Comparison of ENCODE assay signal across 18 cellular contexts in genomic region chr16:13083687-13084086, GRCh38.
"Had no signal": no experiment of that assay in that cellular context is flagged by ENCODE, and none has a peak within 500 bp of the region (broad histone marks: within the 10 kb centered on the region; RNA-seq: fewer than 3 reads in every experiment).

No MANE protein-coding gene starts in this region.

- H3K27me3 Mint-ChIP-seq: activated B cell treated with CpG ODN at 0.5 μM for 24 hours; activated CD4-positive, alpha-beta T cell treated with anti-CD3 and anti-CD28 coated beads, Interleukin-2, amount 10 ng/mL, durations not matched to agents 7 days and 5 days; activated naive CD8-positive, alpha-beta T cell treated with anti-CD3 and anti-CD28 coated beads, Interleukin-2, amount 50 U/mL, for 24 hours; activated T-helper 17 cell treated with anti-CD3 and anti-CD28 coated beads, Interleukin-2, amount 50 U/mL, for 72 hours had no signal

- H3K27ac ChIP-seq: ascending aorta, ovary had no signal

- H3K9me3 ChIP-seq: ascending aorta, ovary had no signal

- H3K36me3 ChIP-seq: ascending aorta, ovary had no signal

- H3K27ac Mint-ChIP-seq: activated B cell treated with CpG ODN at 0.5 μM for 24 hours; activated CD4-positive, alpha-beta T cell treated with anti-CD3 and anti-CD28 coated beads, Interleukin-2, amount 10 ng/mL, durations not matched to agents 7 days and 5 days; activated naive CD4-positive, alpha-beta T cell treated with anti-CD3 and anti-CD28 coated beads for 36 hours; activated naive CD8-positive, alpha-beta T cell treated with anti-CD3 and anti-CD28 coated beads, Interleukin-2, amount 50 U/mL, for 24 hours; activated T-helper 17 cell treated with anti-CD3 and anti-CD28 coated beads, Interleukin-2, amount 50 U/mL, for 72 hours; immature natural killer cell; stimulated activated effector memory CD8-positive, alpha-beta T cell treated with anti-CD3 and anti-CD28 coated beads, Interleukin-12 subunit alpha, Interleukin-12 subunit beta, amount 100 ng/mL, for 72 hours; T-helper 1 cell treated with Interleukin-12 subunit alpha and Interleukin-12 subunit beta and Interleukin-4 antibody, amounts not matched to agents 30 μg/mL and 1 μg/mL, for 36 hours had no signal

- H3K27me3 ChIP-seq: ascending aorta, ovary had no signal

- DNase-seq: activated B cell treated with CpG ODN at 0.5 μM for 24 hours; activated CD4-positive, alpha-beta T cell treated with anti-CD3 and anti-CD28 coated beads, Interleukin-2, amount 10 ng/mL, durations not matched to agents 7 days and 5 days; activated naive CD4-positive, alpha-beta T cell treated with anti-CD3 and anti-CD28 coated beads for 36 hours; activated naive CD8-positive, alpha-beta T cell treated with anti-CD3 and anti-CD28 coated beads, Interleukin-2, amount 50 U/mL, for 24 hours; central memory CD4-positive, alpha-beta T cell; cortex of kidney; effector CD4-positive, alpha-beta T cell; foreskin fibroblast; immature natural killer cell; left cardiac atrium; midbrain; ovary; stimulated activated CD4-positive, alpha-beta T cell treated with anti-CD3 and anti-CD28 coated beads, Interleukin-12 subunit alpha, Interleukin-12 subunit beta, amount 100 ng/mL, for 4 hours had no signal

- H3K4me3 ChIP-seq: ascending aorta, lung, ovary had no signal

- H3K4me1 Mint-ChIP-seq: activated B cell treated with CpG ODN at 0.5 μM for 24 hours; activated CD4-positive, alpha-beta T cell treated with anti-CD3 and anti-CD28 coated beads, Interleukin-2, amount 10 ng/mL, durations not matched to agents 7 days and 5 days; activated naive CD8-positive, alpha-beta T cell treated with anti-CD3 and anti-CD28 coated beads, Interleukin-2, amount 50 U/mL, for 24 hours; activated T-helper 17 cell treated with anti-CD3 and anti-CD28 coated beads, Interleukin-2, amount 50 U/mL, for 72 hours; immature natural killer cell; stimulated activated effector memory CD8-positive, alpha-beta T cell treated with anti-CD3 and anti-CD28 coated beads, Interleukin-12 subunit alpha, Interleukin-12 subunit beta, amount 100 ng/mL, for 72 hours had no signal

- H3K4me3 Mint-ChIP-seq: activated B cell treated with CpG ODN at 0.5 μM for 24 hours; activated CD4-positive, alpha-beta T cell treated with anti-CD3 and anti-CD28 coated beads, Interleukin-2, amount 10 ng/mL, durations not matched to agents 7 days and 5 days; activated naive CD4-positive, alpha-beta T cell treated with anti-CD3 and anti-CD28 coated beads for 36 hours; activated naive CD8-positive, alpha-beta T cell treated with anti-CD3 and anti-CD28 coated beads, Interleukin-2, amount 50 U/mL, for 24 hours; activated T-helper 17 cell treated with anti-CD3 and anti-CD28 coated beads, Interleukin-2, amount 50 U/mL, for 72 hours; immature natural killer cell; stimulated activated effector memory CD8-positive, alpha-beta T cell treated with anti-CD3 and anti-CD28 coated beads, Interleukin-12 subunit alpha, Interleukin-12 subunit beta, amount 100 ng/mL, for 72 hours; T-helper 1 cell treated with Interleukin-12 subunit alpha and Interleukin-12 subunit beta and Interleukin-4 antibody, amounts not matched to agents 30 μg/mL and 1 μg/mL, for 36 hours had no signal

- H3K36me3 Mint-ChIP-seq: immature natural killer cell; stimulated activated effector memory CD8-positive, alpha-beta T cell treated with anti-CD3 and anti-CD28 coated beads, Interleukin-12 subunit alpha, Interleukin-12 subunit beta, amount 100 ng/mL, for 72 hours had no signal

- H3K4me1 ChIP-seq: ascending aorta had no signal
